In the genomic region with DNA sequence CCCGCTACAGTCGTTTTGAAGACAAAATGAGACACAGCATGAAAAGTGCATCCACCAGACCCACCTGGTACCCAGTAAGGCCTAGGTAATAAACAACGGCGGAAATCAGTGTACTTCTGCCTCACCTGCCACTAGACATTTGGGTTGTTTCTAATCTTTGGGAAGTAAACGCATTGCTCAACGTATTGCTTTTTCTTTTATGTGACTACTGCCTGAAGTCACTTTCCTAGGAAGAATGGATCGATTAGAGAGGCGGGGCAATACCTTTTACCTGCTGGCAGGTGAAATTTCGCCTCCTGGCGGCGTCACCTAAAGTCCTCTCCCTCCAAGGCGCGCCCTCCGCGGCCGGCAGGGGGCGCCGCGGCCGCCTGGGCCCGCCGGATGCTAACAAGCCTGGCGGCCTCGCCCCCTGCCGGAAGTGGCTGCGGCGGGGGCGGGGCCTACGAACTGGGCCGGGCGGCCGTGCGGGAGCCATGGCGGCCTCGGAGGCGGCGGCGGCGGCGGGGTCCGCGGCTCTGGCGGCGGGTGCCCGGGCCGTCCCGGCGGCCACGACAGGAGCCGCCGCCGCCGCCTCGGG, we compare ENCODE assay signal across 8 cellular contexts. TPM values are rescaled to one million over a fixed set of nuclear protein-coding genes. Genes with fewer than 3 reads are reported as not detected.
DNase-seq lines count a peak whose midpoint lies in the region; ATAC-seq and TF ChIP-seq lines count a peak whose summit lies in the region.

ATMIN (plus strand) TSS at position 445 of the 577 bp plus-strand sequence; CDS start at position 474, 29 bp downstream.

- peak within 1 kb of the TSS; percentile 65 to 89 (median 74) for H3K27ac ChIP-seq in Peyer's patch

- H3K4me3 Mint-ChIP-seq in naive B cell = peak within 1 kb of the TSS; percentile 74 to 93 (median 86)
- H3K4me3 Mint-ChIP-seq in stimulated activated effector memory CD8-positive, alpha-beta T cell treated with anti-CD3 and anti-CD28 coated beads, Interleukin-12 subunit alpha, Interleukin-12 subunit beta, amount 100 ng/mL, for 72 hours = peak within 1 kb of the TSS; percentile 72

- H3K4me1 Mint-ChIP-seq in naive B cell = peaks cover 21 to 33% (median 27%) of the 10 kb centered on the region in 3 donors
- H3K4me1 Mint-ChIP-seq in stimulated activated effector memory CD8-positive, alpha-beta T cell treated with anti-CD3 and anti-CD28 coated beads, Interleukin-12 subunit alpha, Interleukin-12 subunit beta, amount 100 ng/mL, for 72 hours = peaks cover 18% of the 10 kb centered on the region

- peak within 1 kb of the TSS; percentile 64 to 98 (median 82) for H3K4me3 ChIP-seq in Peyer's patch

- H3K27me3 Mint-ChIP-seq in naive B cell = no peaks in the 10 kb centered on the region

- DNase-seq in DMS114 treated with DMSO at 0.1 percent for 48 hours (lab: John Stamatoyannopoulos, UW; ENCODE audit: unreplicated experiment) (peak; percentile 60), KBM-7 (peak; percentile 82), Peyer's patch (peak; percentile 86 to 94 (median 93)), activated T-helper 1 cell treated with Interleukin-2 at 50 U/mL for 16 hours (ENCODE audit: low read depth) (peak; percentile 89), fibroblast of gingiva (ENCODE audit: low read depth) (peak; percentile 75), naive B cell (peak; percentile 89)
- peak; percentile 85 to 90 for DNase-seq in stimulated activated effector memory CD8-positive, alpha-beta T cell treated with anti-CD3 and anti-CD28 coated beads, Interleukin-12 subunit alpha, Interleukin-12 subunit beta, amount 100 ng/mL, for 72 hours (ENCODE audit: low spot score in 2 of 2)

- H3K9me3 Mint-ChIP-seq in naive B cell = no peaks in the 10 kb centered on the region
- H3K9me3 Mint-ChIP-seq in stimulated activated effector memory CD8-positive, alpha-beta T cell treated with anti-CD3 and anti-CD28 coated beads, Interleukin-12 subunit alpha, Interleukin-12 subunit beta, amount 100 ng/mL, for 72 hours = no peaks in the 10 kb centered on the region

- peak; percentile 89 for ATAC-seq in GM21529 (IDR thresholded peaks at IDR 0.05; ENCODE audit: unreplicated experiment)
- peak; percentile 92 to 93 for ATAC-seq in naive B cell (ENCODE audit: low read depth in 2 of 2)
- ATAC-seq in stimulated activated effector memory CD8-positive, alpha-beta T cell treated with anti-CD3 and anti-CD28 coated beads, Interleukin-12 subunit alpha, Interleukin-12 subunit beta, amount 100 ng/mL, for 72 hours = peak; percentile 97

- peak; percentile 95 to 100 (median 98) for TF ChIP-seq CTCF in Peyer's patch (IDR thresholded peaks at IDR 0.05)

- no peaks in the 10 kb centered on the region for H3K27me3 ChIP-seq in Peyer's patch

- TF ChIP-seq POLR2A in Peyer's patch (IDR thresholded peaks at IDR 0.05) = peak in 1 of 2 donors; percentile 54

- in situ Hi-C loops in KBM-7 (cut with MboI; ENCODE audit: low pct_unique_long_range_greater_than_20kb, low sequenced_read_pairs) = no loop called here

- H3K4me1 ChIP-seq in Peyer's patch = peaks cover 0 to 28% (median 2%) of the 10 kb centered on the region in 4 donors

- no peaks in the 10 kb centered on the region for H3K36me3 Mint-ChIP-seq in naive B cell
- H3K36me3 Mint-ChIP-seq in stimulated activated effector memory CD8-positive, alpha-beta T cell treated with anti-CD3 and anti-CD28 coated beads, Interleukin-12 subunit alpha, Interleukin-12 subunit beta, amount 100 ng/mL, for 72 hours = peaks cover 10% of the 10 kb centered on the region

- H3K36me3 ChIP-seq in Peyer's patch = peaks cover 0 to 8% (median 0%) of the 10 kb centered on the region in 3 donors

- H3K27ac Mint-ChIP-seq in naive B cell = peak within 1 kb of the TSS in 4 of 6 donors; percentile 14 to 86 (median 70)
- H3K27ac Mint-ChIP-seq in stimulated activated effector memory CD8-positive, alpha-beta T cell treated with anti-CD3 and anti-CD28 coated beads, Interleukin-12 subunit alpha, Interleukin-12 subunit beta, amount 100 ng/mL, for 72 hours = peak within 1 kb of the TSS; percentile 20

- H3K9me3 ChIP-seq in Peyer's patch = no peaks in the 10 kb centered on the region

RNA-seq across cellular contexts. Expression of gene ATMIN, which starts in this region (rescaled TPM):
- total RNA-seq in Peyer's patch = 10 to 100 TPM; 25.6 to 37.0 (median 32.6) TPM
- 10 to 100 TPM; 22.9 to 49.0 (median 30.8) TPM for polyA plus RNA-seq in naive B cell (ENCODE audit: low read depth in 6 of 6)

Comparison
In these comparisons a context has a peak if more than half of its experiments do, and no peak if none do; other contexts are left out.
1. Peak in every context shown above with its lines: DNase-seq, ATAC-seq, H3K4me3 ChIP-seq and H3K27ac ChIP-seq.